In genomic region chr2:181305151-181306123, GRCh38 we compare ENCODE assay signal across 8 cellular contexts.
DNase-seq lines count a peak whose midpoint lies in the region; ATAC-seq and TF ChIP-seq lines count a peak whose summit lies in the region.

No MANE protein-coding gene starts in this region.

- DNase-seq in NCI-H526 (lab: John Stamatoyannopoulos, UW) (peak; percentile 5 to 9), NCI-H526 treated with DMSO at 0.1 percent for 48 hours (lab: John Stamatoyannopoulos, UW) (no peak), HAP-1 (ENCODE audit: low spot score in 2 of 2) (peak; percentile 42 to 49), right lobe of liver (no peak), globus pallidus (ENCODE audit: low spot score) (no peak)
- DNase-seq in activated CD8-positive, alpha-beta T cell treated with anti-CD3 and anti-CD28 coated beads, Interleukin-2, amount 10 ng/mL, durations not matched to agents 7 days and 5 days, result peak; percentile 80
- no peak for DNase-seq in effector CD8-positive, alpha-beta T cell (lab: John Stamatoyannopoulos, UW)

- no peaks in the 10 kb centered on the region for H3K36me3 Mint-ChIP-seq in activated CD8-positive, alpha-beta T cell treated with anti-CD3 and anti-CD28 coated beads, Interleukin-2, amount 10 ng/mL, durations not matched to agents 7 days and 5 days (ENCODE audit: low read depth)

- peak overlapping the region; percentile 76 for H3K4me3 Mint-ChIP-seq in activated CD8-positive, alpha-beta T cell treated with anti-CD3 and anti-CD28 coated beads, Interleukin-2, amount 10 ng/mL, durations not matched to agents 7 days and 5 days

- intact Hi-C loops in right lobe of liver (cut with DNase I), result no loop called here

- H3K9ac ChIP-seq in Loucy (ENCODE audit: low read depth, low read length, poor library complexity, severe bottlenecking), result peak overlapping the region; percentile 88

- H3K9me2 ChIP-seq in Loucy (replicated peaks; ENCODE audit: low read depth, low read length), result no peaks in the 10 kb centered on the region

- no peaks in the 10 kb centered on the region for H3K27me3 Mint-ChIP-seq in activated CD8-positive, alpha-beta T cell treated with anti-CD3 and anti-CD28 coated beads, Interleukin-2, amount 10 ng/mL, durations not matched to agents 7 days and 5 days (ENCODE audit: low read depth)

- H2AFZ ChIP-seq in Loucy (ENCODE audit: low read length), result no peak overlapping the region

- H3K9me3 ChIP-seq in HAP-1, result no peaks in the 10 kb centered on the region
- H3K9me3 ChIP-seq in Loucy (ENCODE audit: insufficient read depth, low read depth, low read length), result no peaks in the 10 kb centered on the region
- H3K9me3 ChIP-seq in right lobe of liver, result no peaks in the 10 kb centered on the region

- in situ Hi-C loops in HAP-1 (cut with MboI; ENCODE audit: low sequenced_read_pairs), result no loop called here

- TF ChIP-seq POLR2A in right lobe of liver (IDR thresholded peaks at IDR 0.05), result no peak

- H3K9me3 Mint-ChIP-seq in activated CD8-positive, alpha-beta T cell treated with anti-CD3 and anti-CD28 coated beads, Interleukin-2, amount 10 ng/mL, durations not matched to agents 7 days and 5 days (ENCODE audit: insufficient read depth), result no peaks in the 10 kb centered on the region

- peaks cover 38% of the 10 kb centered on the region; the same call in 1 of the 2 replicates for H3K79me2 ChIP-seq in Loucy (ENCODE audit: insufficient read depth, low read length)

- H3K4me2 ChIP-seq in Loucy (ENCODE audit: low read depth, low read length, poor library complexity, severe bottlenecking), result peak overlapping the region; percentile 72

- peak; percentile 78 for ATAC-seq in activated CD8-positive, alpha-beta T cell treated with anti-CD3 and anti-CD28 coated beads, Interleukin-2, amount 10 ng/mL, durations not matched to agents 7 days and 5 days
- peak; percentile 41 to 70 (median 54) for ATAC-seq in right lobe of liver

- peak overlapping the region in 1 of 3 donors; percentile 15 for H3K27ac ChIP-seq in right lobe of liver

- H3K36me3 ChIP-seq in HAP-1 (replicated peaks) (no peaks in the 10 kb centered on the region), Loucy (ENCODE audit: insufficient read depth, low read length) (no peaks in the 10 kb centered on the region), right lobe of liver (no peaks in the 10 kb centered on the region)

- H4K20me1 ChIP-seq in Loucy (ENCODE audit: insufficient read depth, low read length, poor library complexity, severe bottlenecking), result no peaks in the 10 kb centered on the region

- H3K4me3 ChIP-seq in HAP-1 (no peak overlapping the region), Loucy (ENCODE audit: low read length, poor library complexity, severe bottlenecking) (peak overlapping the region; percentile 63), right lobe of liver (no peak overlapping the region)

- H3F3A ChIP-seq in Loucy (ENCODE audit: low read depth), result peaks cover 22% of the 10 kb centered on the region

- no peak for TF ChIP-seq CTCF in Loucy (conservative IDR thresholded peaks at IDR 0.05; ENCODE audit: low read length)
- no peak for TF ChIP-seq CTCF in right lobe of liver (IDR thresholded peaks at IDR 0.05)

- WGBS in right lobe of liver (ENCODE audit: insufficient coverage, low coverage, low lambda C conversion rate, missing lambda C conversion rate), result 22% methylated on average over 6 of the region's 6 CpGs

- CTCF ChIA-PET in activated CD8-positive, alpha-beta T cell treated with anti-CD3 and anti-CD28 coated beads, Interleukin-2, amount 10 ng/mL, durations not matched to agents 7 days and 5 days (lab: Charles Lee), result interaction anchor here (0.9 to 3.1 kb wide), 17 partner anchors 9 to 202 kb away, joined by 3 to 15 read pairs (median 5); partner anchors contain the start of gene ITGA4

- H3K4me1 Mint-ChIP-seq in activated CD8-positive, alpha-beta T cell treated with anti-CD3 and anti-CD28 coated beads, Interleukin-2, amount 10 ng/mL, durations not matched to agents 7 days and 5 days (ENCODE audit: low read depth), result peaks cover 67% of the 10 kb centered on the region

- H3K27ac Mint-ChIP-seq in activated CD8-positive, alpha-beta T cell treated with anti-CD3 and anti-CD28 coated beads, Interleukin-2, amount 10 ng/mL, durations not matched to agents 7 days and 5 days, result peak overlapping the region; percentile 93

- POLR2A ChIA-PET in activated CD8-positive, alpha-beta T cell treated with anti-CD3 and anti-CD28 coated beads, Interleukin-2, amount 10 ng/mL, durations not matched to agents 7 days and 5 days (lab: Charles Lee), result interaction anchor here (0.6 to 11.7 kb wide), 8 partner anchors 12 to 179 kb away, joined by 3 to 249 read pairs (median 5); partner anchors contain the start of gene ITGA4

- peaks cover 9% of the 10 kb centered on the region for H3K4me1 ChIP-seq in HAP-1
- peaks cover 84% of the 10 kb centered on the region for H3K4me1 ChIP-seq in Loucy (ENCODE audit: insufficient read depth, low read length, poor library complexity, severe bottlenecking)
- H3K4me1 ChIP-seq in right lobe of liver, result no peaks in the 10 kb centered on the region

- H3K27me3 ChIP-seq in HAP-1 (ENCODE audit: low read depth) (no peaks in the 10 kb centered on the region), Loucy (ENCODE audit: insufficient read depth, low read length, poor library complexity, severe bottlenecking) (no peaks in the 10 kb centered on the region), right lobe of liver (no peaks in the 10 kb centered on the region)

Comparison
In these comparisons a context has a peak if more than half of its experiments do, and no peak if none do; other contexts are left out.
1. DNase-seq: peak in NCI-H526 (2 of 2), HAP-1 (2 of 2) and activated CD8-positive, alpha-beta T cell treated with anti-CD3 and anti-CD28 coated beads, Interleukin-2, amount 10 ng/mL, durations not matched to agents 7 days and 5 days (single experiment); none in NCI-H526 treated with DMSO at 0.1 percent for 48 hours (single experiment), right lobe of liver (0 of 3), effector CD8-positive, alpha-beta T cell (single experiment) and globus pallidus (single experiment).